Comparison of ENCODE assay signal across 1 cellular context in the genomic region with DNA sequence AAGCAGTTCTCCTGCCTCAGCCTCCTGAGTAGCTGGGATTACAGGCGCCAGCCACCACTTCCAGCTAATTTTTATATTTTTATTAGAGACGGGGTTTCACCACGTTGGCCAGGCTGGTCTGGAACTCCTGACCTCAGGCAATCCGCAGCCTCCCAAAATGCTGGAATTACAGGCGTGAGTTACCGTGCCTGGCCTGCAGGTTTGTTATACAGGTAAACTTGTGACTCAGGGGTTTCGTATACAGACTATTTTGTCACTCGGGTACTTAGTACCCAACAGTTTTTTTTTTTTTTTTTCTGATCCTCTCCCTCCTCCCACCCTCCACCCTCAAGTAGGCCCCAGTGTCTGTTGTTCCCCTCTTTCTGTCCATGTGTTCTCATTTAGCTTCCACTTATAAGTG.
TF ChIP-seq lines count a peak whose summit lies in the region.
"Not testable (repeated sequence)": the region's sequence is repeated elsewhere in the genome, so short reads cannot be mapped to it uniquely, and the experiment has no call there.

No MANE protein-coding gene starts in this region.

TF ChIP-seq in HepG2, 621 proteins besides CTCF, POLR2A, EP300 and RAD21:
- 0 out of 2 replicates have a peak, but pooled peaks have one; percentile 14 for TF ChIP-seq ZNF34 (CRISPR knock-in tag; IDR thresholded peaks at IDR 0.05; ENCODE audit: borderline replicate concordance)
- TF ChIP-seq HNF1B (CRISPR knock-in tag; IDR thresholded peaks at IDR 0.05), result 0 out of 2 replicates have a peak, but pooled peaks have one; percentile 22
- TF ChIP-seq, protein P1, sequence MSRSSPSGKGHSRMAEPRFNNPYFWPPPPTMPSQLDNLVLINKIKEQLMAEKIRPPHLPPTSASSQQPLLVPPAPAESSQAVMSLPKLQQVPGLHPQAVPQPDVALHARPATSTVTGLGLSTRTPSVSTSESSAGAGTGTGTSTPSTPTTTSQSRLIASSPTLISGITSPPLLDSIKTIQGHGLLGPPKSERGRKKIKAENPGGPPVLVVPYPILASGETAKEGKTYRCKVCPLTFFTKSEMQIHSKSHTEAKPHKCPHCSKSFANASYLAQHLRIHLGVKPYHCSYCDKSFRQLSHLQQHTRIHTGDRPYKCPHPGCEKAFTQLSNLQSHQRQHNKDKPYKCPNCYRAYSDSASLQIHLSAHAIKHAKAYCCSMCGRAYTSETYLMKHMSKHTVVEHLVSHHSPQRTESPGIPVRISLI (CRISPR knock-in tag; IDR thresholded peaks at IDR 0.05; ENCODE audit: borderline replicate concordance), result peak; percentile 63; the same call in 1 of the 2 replicates
- 0 out of 2 replicates have a peak, but pooled peaks have one; percentile 1 for TF ChIP-seq HOXA3 (CRISPR knock-in tag; IDR thresholded peaks at IDR 0.05)
- not testable (repeated sequence) for TF ChIP-seq CREB1 (IDR thresholded peaks at IDR 0.05)
- 0 out of 2 replicates have a peak, but pooled peaks have one; percentile 21 for TF ChIP-seq CREB1 (CRISPR knock-in tag; IDR thresholded peaks at IDR 0.05)
